9 cellular contexts compared by ENCODE assay signal in the genomic region with DNA sequence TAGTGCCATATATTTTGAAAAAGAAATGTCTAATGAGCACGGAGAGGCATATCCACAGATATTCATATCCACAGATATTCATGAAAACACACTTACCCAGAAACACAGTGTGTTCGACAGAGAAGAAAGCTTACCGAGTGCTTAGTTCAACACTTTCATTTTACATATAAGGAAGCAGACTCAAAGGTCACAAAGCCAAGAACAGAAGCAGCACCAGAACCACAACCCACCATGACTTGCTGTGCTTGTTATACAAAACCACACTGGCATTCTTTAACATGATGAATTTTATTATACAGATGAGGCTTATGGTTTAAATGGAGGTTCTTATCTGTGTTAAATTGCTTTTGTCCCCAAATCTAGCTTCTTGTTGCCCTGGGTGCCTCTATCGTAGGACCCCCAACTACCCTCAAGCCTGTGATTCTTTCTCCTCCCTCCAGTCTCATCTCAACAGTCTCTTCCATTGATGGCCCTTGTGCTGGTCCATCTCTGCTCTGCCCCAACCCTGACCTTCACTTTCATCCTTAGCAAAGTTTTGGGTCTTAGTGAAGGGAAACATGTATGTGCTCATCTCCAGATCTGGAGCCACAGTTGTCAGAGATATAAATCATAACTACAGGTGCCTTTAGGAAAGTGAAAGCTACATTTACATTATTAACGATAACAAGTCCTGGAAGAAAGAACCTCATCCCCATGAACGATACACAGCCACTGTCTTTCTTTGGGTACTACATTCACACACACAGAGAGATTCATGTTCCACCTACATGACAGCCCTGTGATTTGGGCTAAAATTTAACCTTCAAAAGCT. TPM values are rescaled to one million over a fixed set of nuclear protein-coding genes. Genes with fewer than 3 reads are reported as not detected.
DNase-seq lines count a peak whose midpoint lies in the region; ATAC-seq, FAIRE-seq and TF ChIP-seq lines count a peak whose summit lies in the region.
"Had no signal": no experiment of that assay in that cellular context is flagged by ENCODE, and none has a peak within 500 bp of the region (broad histone marks: within the 10 kb centered on the region; RNA-seq: fewer than 3 reads in every experiment).

No MANE protein-coding gene starts in this region.

- intact Hi-C loops in adrenal gland (cut with DNase I) = no loop called here
- intact Hi-C loops in ovary (cut with DNase I) = no loop called here

- no peaks in the 10 kb centered on the region for H4K20me1 ChIP-seq in Loucy (ENCODE audit: insufficient read depth, low read length, poor library complexity, severe bottlenecking)

- DNase-seq in GM10248 (ENCODE audit: extremely low spot score) (peak; percentile 65), adrenal gland (no peak), ovary (no peak), NCI-H345 treated with DMSO at 0.1 percent for 48 hours (lab: John Stamatoyannopoulos, UW; ENCODE audit: unreplicated experiment) (no peak), GM19238 (ENCODE audit: insufficient read length, low spot score) (no peak)

- H3K27me3 ChIP-seq in Loucy (ENCODE audit: insufficient read depth, low read length, poor library complexity, severe bottlenecking) = no peaks in the 10 kb centered on the region
- no peaks in the 10 kb centered on the region for H3K27me3 ChIP-seq in adrenal gland
- H3K27me3 ChIP-seq in ovary = no peaks in the 10 kb centered on the region

- H3K27ac ChIP-seq in adrenal gland (no peak overlapping the region), ovary (no peak overlapping the region)
- H3K27ac ChIP-seq: cardiac muscle cell had no signal

- peak overlapping the region; percentile 51 for H3K4me3 ChIP-seq in Loucy (ENCODE audit: low read length, poor library complexity, severe bottlenecking)
- H3K4me3 ChIP-seq in adrenal gland = no peak overlapping the region
- H3K4me3 ChIP-seq in ovary = no peak overlapping the region
- H3K4me3 ChIP-seq: cardiac muscle cell had no signal

- H3K4me1 ChIP-seq in Loucy (ENCODE audit: insufficient read depth, low read length, poor library complexity, severe bottlenecking) (peaks cover 19% of the 10 kb centered on the region), adrenal gland (replicated peaks in 1 of 2) (no peaks in the 10 kb centered on the region), ovary (ENCODE audit: insufficient read depth) (no peaks in the 10 kb centered on the region)

- H3K79me2 ChIP-seq in Loucy (ENCODE audit: insufficient read depth, low read length) = no peaks in the 10 kb centered on the region

- POLR2A ChIA-PET in GM10248 (lab: Yijun Ruan, JAX) = interaction anchor here (0.6 kb wide), 1 partner anchor 19 kb away, joined by 7 read pairs; no protein-coding TSS in a partner anchor

- FAIRE-seq in colon (lab: Jason Lieb, UNC) = peak; percentile 47

- peak overlapping the region; percentile 60 for H3K4me2 ChIP-seq in Loucy (ENCODE audit: low read depth, low read length, poor library complexity, severe bottlenecking)

- H3K9ac ChIP-seq in Loucy (ENCODE audit: low read depth, low read length, poor library complexity, severe bottlenecking) = peak overlapping the region; percentile 41

- no peak for TF ChIP-seq POLR2A in adrenal gland (IDR thresholded peaks at IDR 0.05)
- TF ChIP-seq POLR2A in ovary (IDR thresholded peaks at IDR 0.05) = no peak

- CTCF ChIA-PET in GM10248 (lab: Yijun Ruan, JAX) = interaction anchor here (0.9 to 2.9 kb wide), 10 partner anchors 8 to 480 kb away, joined by 3 to 10 read pairs (median 6); no protein-coding TSS in a partner anchor

- no peaks in the 10 kb centered on the region for H3K9me3 ChIP-seq in Loucy (ENCODE audit: insufficient read depth, low read depth, low read length)
- H3K9me3 ChIP-seq in adrenal gland (replicated peaks in 1 of 3) = no peaks in the 10 kb centered on the region
- no peaks in the 10 kb centered on the region for H3K9me3 ChIP-seq in ovary

- ATAC-seq in GM21576 (IDR thresholded peaks at IDR 0.05; ENCODE audit: unreplicated experiment) = peak; percentile 83

- peak overlapping the region; percentile 55 for H2AFZ ChIP-seq in Loucy (ENCODE audit: low read length)

- no peaks in the 10 kb centered on the region for H3K9me2 ChIP-seq in Loucy (replicated peaks; ENCODE audit: low read depth, low read length)

- TF ChIP-seq CTCF in GM10248 (IDR thresholded peaks at IDR 0.05; ENCODE audit: control extremely low read depth, extremely low read depth, low read depth, missing control alignments) (no peak), Loucy (conservative IDR thresholded peaks at IDR 0.05; ENCODE audit: low read length) (no peak), adrenal gland (IDR thresholded peaks at IDR 0.05) (no peak), ovary (IDR thresholded peaks at IDR 0.05) (no peak)

- H3F3A ChIP-seq in Loucy (ENCODE audit: low read depth) = no peaks in the 10 kb centered on the region

- WGBS in adrenal gland, 4 donors = 69 to 80% (median 74%) methylated on average over 6 of the region's 6 CpGs
- 77 to 83% (median 82%) methylated on average over 6 of the region's 6 CpGs for WGBS in ovary, 3 donors

- TF ChIP-seq EP300 in ovary (IDR thresholded peaks at IDR 0.05) = no peak

- H3K36me3 ChIP-seq in Loucy (ENCODE audit: insufficient read depth, low read length) (no peaks in the 10 kb centered on the region), adrenal gland (replicated peaks in 1 of 2) (no peaks in the 10 kb centered on the region), ovary (no peaks in the 10 kb centered on the region)
- H3K36me3 ChIP-seq: cardiac muscle cell had no signal

RNA-seq across cellular contexts. Expression of gene SF3B5, which starts 40.0 kb away (rescaled TPM):
- total RNA-seq in adrenal gland = 100 to 1,000 TPM; 109 to 323 (median 179) TPM
- polyA plus RNA-seq in adrenal gland = 100 to 1,000 TPM; 118 to 182 (median 140) TPM
- 100 to 1,000 TPM in 6 of 7 donors, 10 to 100 TPM in 1; 86.8 to 151 (median 117) TPM for total RNA-seq in ovary
- polyA plus RNA-seq in ovary = 100 to 1,000 TPM in 1 of 2 donors, 10 to 100 TPM in 1; 27.9 to 135 TPM

RNA-seq across cellular contexts. Expression of gene PLAGL1, which starts 47.3 kb away (rescaled TPM):
- 100 to 1,000 TPM in 1 of 8 donors, 10 to 100 TPM in 7; 20.4 to 160 (median 72.1) TPM for total RNA-seq in adrenal gland
- polyA plus RNA-seq in adrenal gland = 100 to 1,000 TPM in 2 of 3 donors, 10 to 100 TPM in 1; 27.5 to 101 (median 100) TPM
- 10 to 100 TPM; 19.0 to 53.4 (median 32.1) TPM for total RNA-seq in ovary
- polyA plus RNA-seq in ovary = 10 to 100 TPM; 17.8 to 32.2 TPM
